Comparison of ENCODE assay signal across 19 cellular contexts in genomic region chr16:57721765-57722499, GRCh38. TPM values are rescaled to one million over a fixed set of nuclear protein-coding genes. Genes with fewer than 3 reads are reported as not detected.
DNase-seq lines count a peak whose midpoint lies in the region; ATAC-seq and TF ChIP-seq lines count a peak whose summit lies in the region.
"Had no signal": no experiment of that assay in that cellular context is flagged by ENCODE, and none has a peak within 500 bp of the region (broad histone marks: within the 10 kb centered on the region; RNA-seq: fewer than 3 reads in every experiment).

No MANE protein-coding gene starts in this region.

- no peak overlapping the region for H3K27ac Mint-ChIP-seq in endodermal cell
- H3K27ac Mint-ChIP-seq: CD8-positive, alpha-beta memory T cell had no signal

- ATAC-seq in HG03432 (IDR thresholded peaks at IDR 0.05; ENCODE audit: unreplicated experiment) (peak; percentile 53), left lobe of liver (no peak), HG02588 (IDR thresholded peaks at IDR 0.05; ENCODE audit: unreplicated experiment) (no peak), HG03175 (IDR thresholded peaks at IDR 0.05; ENCODE audit: unreplicated experiment) (no peak), gastrocnemius medialis (no peak)

- no peaks in the 10 kb centered on the region for H3K36me3 Mint-ChIP-seq in endodermal cell (ENCODE audit: low read depth)
- H3K36me3 Mint-ChIP-seq: CD8-positive, alpha-beta memory T cell had no signal

- H3K79me1 ChIP-seq in neuronal stem cell (ENCODE audit: low read depth, low read length): no peaks in the 10 kb centered on the region

- H3K4me3 ChIP-seq in BLaER1: no peak overlapping the region
- H3K4me3 ChIP-seq in endodermal cell (ENCODE audit: low read length): no peak overlapping the region
- no peak overlapping the region for H3K4me3 ChIP-seq in neuronal stem cell (ENCODE audit: low read length in 2 of 2)
- no peak overlapping the region for H3K4me3 ChIP-seq in gastrocnemius medialis

- H2AFZ ChIP-seq in neuronal stem cell (ENCODE audit: low read length): peak overlapping the region; percentile 38

- H3K4me1 Mint-ChIP-seq in endodermal cell: peaks cover 3% of the 10 kb centered on the region
- H3K4me1 Mint-ChIP-seq: CD8-positive, alpha-beta memory T cell had no signal

- H3K4ac ChIP-seq in neuronal stem cell (ENCODE audit: low read length): peak overlapping the region; percentile 17

- no peak overlapping the region for H3K14ac ChIP-seq in neuronal stem cell (ENCODE audit: low read length)

- H3K9me3 ChIP-seq in BLaER1 (no peaks in the 10 kb centered on the region), endodermal cell (ENCODE audit: control insufficient read depth, low read length) (no peaks in the 10 kb centered on the region), neuronal stem cell (replicated peaks in 1 of 2; ENCODE audit: control insufficient read depth in 2 of 2, insufficient read depth in 1 of 2, low read depth in 1 of 2, low read length in 2 of 2) (peaks cover 0 to 2% of the 10 kb centered on the region in 2 donors), gastrocnemius medialis (no peaks in the 10 kb centered on the region)

- no peaks in the 10 kb centered on the region for H3K27me3 Mint-ChIP-seq in endodermal cell (ENCODE audit: insufficient read depth)

- H3K27me3 ChIP-seq in BLaER1: no peaks in the 10 kb centered on the region
- H3K27me3 ChIP-seq in endodermal cell (ENCODE audit: control insufficient read depth, insufficient read depth, low read length, poor library complexity, severe bottlenecking): no peaks in the 10 kb centered on the region
- no peaks in the 10 kb centered on the region for H3K27me3 ChIP-seq in neuronal stem cell (ENCODE audit: control insufficient read depth in 3 of 3, insufficient read depth in 3 of 3, low read depth in 1 of 3, low read length in 3 of 3)
- no peaks in the 10 kb centered on the region for H3K27me3 ChIP-seq in gastrocnemius medialis

- H4K91ac ChIP-seq in neuronal stem cell (ENCODE audit: low read depth, low read length, poor library complexity): no peak overlapping the region

- no peaks in the 10 kb centered on the region for H4K20me1 ChIP-seq in BLaER1

- H3K4me2 ChIP-seq in BLaER1 (peak overlapping the region; percentile 59), neuronal stem cell (ENCODE audit: insufficient read depth, low read length, poor library complexity, severe bottlenecking) (no peak overlapping the region)
- H3K4me2 ChIP-seq: KMS-11 had no signal

- H3K4me3 Mint-ChIP-seq in endodermal cell: no peak overlapping the region
- H3K4me3 Mint-ChIP-seq: CD8-positive, alpha-beta memory T cell had no signal

- DNase-seq in endodermal cell (peak; percentile 55), neuronal stem cell (ENCODE audit: low spot score) (no peak), left lobe of liver (ENCODE audit: low spot score) (no peak), gastrocnemius medialis (no peak)
- DNase-seq: CD8-positive, alpha-beta memory T cell; DMS79 treated with DMSO at 0.1 percent for 48 hours; NCI-H1092 treated with DMSO at 0.1 percent for 48 hours; NCI-H2081 treated with DMSO at 0.1 percent for 48 hours; NCI-H524 had no signal

- no peak overlapping the region for H4K8ac ChIP-seq in neuronal stem cell (ENCODE audit: low read depth, low read length)

- H2BK120ac ChIP-seq in neuronal stem cell (ENCODE audit: low read depth, low read length): no peak overlapping the region

- TF ChIP-seq CTCF in endodermal cell (conservative IDR thresholded peaks at IDR 0.05) (no peak), gastrocnemius medialis (IDR thresholded peaks at IDR 0.05 in 4 of 5, conservative IDR thresholded peaks at IDR 0.05 in 1 of 5) (no peak)

- in situ Hi-C loops in gastrocnemius medialis (cut with MboI; ENCODE audit: low sequenced_read_pairs in 4 of 4): no loop called here

- no peak for TF ChIP-seq POLR2A in gastrocnemius medialis (IDR thresholded peaks at IDR 0.05)

- 0 out of 2 replicates have a peak overlapping the region, but pooled peaks have one; percentile 27 for H3K9ac ChIP-seq in BLaER1
- H3K9ac ChIP-seq in endodermal cell (ENCODE audit: extremely low read depth, low read length, poor library complexity, severe bottlenecking): no peak overlapping the region
- no peak overlapping the region for H3K9ac ChIP-seq in neuronal stem cell (ENCODE audit: low read depth, low read length, poor library complexity)
- H3K9ac ChIP-seq: KMS-11 had no signal

- no peak overlapping the region for H2BK15ac ChIP-seq in neuronal stem cell (ENCODE audit: low read length)

- no peak overlapping the region for H2BK12ac ChIP-seq in neuronal stem cell (ENCODE audit: low read length)

- H2BK5ac ChIP-seq in neuronal stem cell (ENCODE audit: low read length): no peak overlapping the region

- H3K23ac ChIP-seq in neuronal stem cell (ENCODE audit: low read depth, low read length, poor library complexity): no peak overlapping the region

- peaks cover 17% of the 10 kb centered on the region for H3K4me1 ChIP-seq in BLaER1
- H3K4me1 ChIP-seq in endodermal cell (ENCODE audit: control insufficient read depth, insufficient read depth, low read length): no peaks in the 10 kb centered on the region
- H3K4me1 ChIP-seq in neuronal stem cell (ENCODE audit: control insufficient read depth in 2 of 2, insufficient read depth in 1 of 2, low read depth in 1 of 2, low read length in 2 of 2): peaks cover 0 to 3% of the 10 kb centered on the region in 2 donors
- no peaks in the 10 kb centered on the region for H3K4me1 ChIP-seq in gastrocnemius medialis

- H3K27ac ChIP-seq in BLaER1 (peak overlapping the region; percentile 67), endodermal cell (ENCODE audit: low read depth, low read length) (no peak overlapping the region), neuronal stem cell (replicated peaks; ENCODE audit: low read length) (no peak overlapping the region), gastrocnemius medialis (no peak overlapping the region)
- H3K27ac ChIP-seq: KMS-11 had no signal

- H2AK5ac ChIP-seq in neuronal stem cell (ENCODE audit: low read depth, low read length): peak overlapping the region; percentile 32

- H3K36me3 ChIP-seq in BLaER1 (no peaks in the 10 kb centered on the region), endodermal cell (ENCODE audit: control insufficient read depth, insufficient read depth, low read length) (no peaks in the 10 kb centered on the region), neuronal stem cell (replicated peaks in 1 of 2; ENCODE audit: control insufficient read depth in 2 of 2, insufficient read depth in 2 of 2, low read length in 2 of 2) (no peaks in the 10 kb centered on the region), gastrocnemius medialis (no peaks in the 10 kb centered on the region)

- H3K9me3 Mint-ChIP-seq in endodermal cell: no peaks in the 10 kb centered on the region
- H3K9me3 Mint-ChIP-seq: CD8-positive, alpha-beta memory T cell had no signal

- intact Hi-C loops in gastrocnemius medialis (cut with DNase I; ENCODE audit: low total_unique reads): loop anchor here (5.0 kb wide), 1 partner anchor 145 kb away; no protein-coding TSS in a partner anchor

- 81 to 100% methylated on average over 1 to 9 of the region's 11 CpGs for WGBS in endodermal cell (ENCODE audit: insufficient coverage in 1 of 2, insufficient read length in 1 of 2), 2 experiments
- no CpG with 5 or more reads among the region's 11 CpGs for WGBS in neuronal stem cell (ENCODE audit: extremely low coverage in 2 of 2, insufficient read length in 2 of 2, insufficient replicate concordance in 1 of 2), 2 donors

- H3K18ac ChIP-seq in neuronal stem cell (ENCODE audit: low read length): peak overlapping the region; percentile 62

RNA-seq across cellular contexts. Expression of gene KATNB1, which starts 13.6 kb away (rescaled TPM):
- 10 to 100 TPM; 26.1 to 32.4 TPM for total RNA-seq in endodermal cell
- polyA plus RNA-seq in endodermal cell (2013, experiment 1 of 2): 35.1 TPM
- polyA plus RNA-seq in endodermal cell (2013, experiment 2 of 2): 29.6 TPM
- polyA plus RNA-seq in neuronal stem cell (2013, experiment 1 of 2): 31.8 TPM
- 30.8 TPM for polyA plus RNA-seq in neuronal stem cell (2013, experiment 2 of 2)
- 8.7 TPM for total RNA-seq in left lobe of liver
- 10 to 100 TPM; 10.7 to 18.0 (median 14.2) TPM for total RNA-seq in gastrocnemius medialis

RNA-seq across cellular contexts. Expression of gene DRC7, which starts 27.3 kb away (rescaled TPM):
- total RNA-seq in endodermal cell: 1 to 10 TPM; 1.6 to 1.8 TPM
- polyA plus RNA-seq in endodermal cell (2013, experiment 1 of 2): 0.25 TPM
- 0.46 TPM for polyA plus RNA-seq in endodermal cell (2013, experiment 2 of 2)
- 0.28 TPM for polyA plus RNA-seq in neuronal stem cell (2013, experiment 1 of 2)
- 0.21 TPM for polyA plus RNA-seq in neuronal stem cell (2013, experiment 2 of 2)
- 0.50 TPM for total RNA-seq in left lobe of liver
- total RNA-seq in gastrocnemius medialis: not detected
- total RNA-seq: A172; CD8-positive, alpha-beta memory T cell; G401; MCF 10A; SK-MEL-5 had no signal
- polyA plus RNA-seq: BJ; CD8-positive, alpha-beta memory T cell had no signal

RNA-seq across cellular contexts. Expression of gene ADGRG3, which starts 53.8 kb away (rescaled TPM):
- not detected for total RNA-seq in endodermal cell
- polyA plus RNA-seq in endodermal cell (2013, experiment 1 of 2): 0.39 TPM
- 0.21 TPM for polyA plus RNA-seq in endodermal cell (2013, experiment 2 of 2)
- polyA plus RNA-seq in neuronal stem cell (2013, experiment 1 of 2): 0.25 TPM
- 0.33 TPM for polyA plus RNA-seq in neuronal stem cell (2013, experiment 2 of 2)
- total RNA-seq in left lobe of liver: 0.43 TPM
- total RNA-seq in gastrocnemius medialis: under 1 TPM in 1 of 4 donors, not detected in 3; 0.71 TPM
- total RNA-seq: A172; CD8-positive, alpha-beta memory T cell; G401; MCF 10A; SK-MEL-5 had no signal
- polyA plus RNA-seq: BJ; CD8-positive, alpha-beta memory T cell had no signal
